ENCODE assay signal across 8 cellular contexts in the genomic region with DNA sequence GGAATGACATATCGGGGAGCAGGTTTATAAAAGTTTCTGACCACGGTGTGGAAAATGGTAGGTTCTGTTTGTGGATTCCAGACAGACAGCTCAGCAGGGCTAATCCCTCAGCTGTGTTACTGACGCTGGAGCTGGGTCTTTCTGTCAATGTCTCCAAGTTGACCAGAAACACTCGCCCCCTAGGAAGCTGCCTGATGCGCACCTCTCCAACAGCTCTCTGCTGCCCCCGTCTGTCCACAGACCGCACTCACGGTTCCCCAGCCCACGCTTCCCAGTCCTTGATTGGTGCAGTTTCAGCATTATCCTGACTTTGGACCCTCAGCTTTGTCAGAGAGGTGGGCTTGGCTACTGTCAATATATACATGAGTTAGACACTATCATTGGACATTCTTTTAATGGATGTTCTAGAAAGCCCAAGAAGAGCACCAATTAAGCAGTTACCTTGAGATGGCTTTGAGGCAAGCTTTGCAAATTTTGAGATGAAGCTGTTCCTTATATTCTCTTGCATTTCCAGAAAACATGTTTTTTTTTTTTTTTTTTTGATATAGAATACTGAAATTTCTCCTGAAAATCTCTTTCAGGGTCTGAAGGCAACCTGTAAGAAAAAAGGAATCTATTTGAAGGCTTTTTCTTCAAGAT.
DNase-seq lines count a peak whose midpoint lies in the region; ATAC-seq and TF ChIP-seq lines count a peak whose summit lies in the region.

No MANE protein-coding gene starts in this region.

- no peaks in the 10 kb centered on the region for H3K9me3 Mint-ChIP-seq in GM23338
- no peaks in the 10 kb centered on the region for H3K9me3 Mint-ChIP-seq in activated naive CD8-positive, alpha-beta T cell treated with anti-CD3 and anti-CD28 coated beads, Interleukin-2, amount 50 U/mL, for 24 hours

- H3F3A ChIP-seq in GM23338 (replicated peaks; ENCODE audit: low read depth), result no peaks in the 10 kb centered on the region

- H3K27ac Mint-ChIP-seq in GM23338, result no peak overlapping the region
- no peak overlapping the region for H3K27ac Mint-ChIP-seq in activated naive CD8-positive, alpha-beta T cell treated with anti-CD3 and anti-CD28 coated beads, Interleukin-2, amount 50 U/mL, for 24 hours

- intact Hi-C loops in left ventricle myocardium superior (cut with micrococcal nuclease), result loop anchor here (5.0 to 10.0 kb wide), 2 partner anchors 409 to 587 kb away; no protein-coding TSS in a partner anchor
- intact Hi-C loops in sigmoid colon (cut with DNase I), result loop anchor here (2.0 kb wide), 3 partner anchors 197 to 583 kb away; no protein-coding TSS in a partner anchor

- DNase-seq in GM10248 (ENCODE audit: extremely low spot score), result peak; percentile 65
- DNase-seq in GM23338 (ENCODE audit: low spot score), result peak; percentile 90
- peak; percentile 65 for DNase-seq in LHCN-M2 (ENCODE audit: low read depth)
- peak; percentile 48 for DNase-seq in T follicular helper cell (ENCODE audit: low read depth)
- peak; percentile 84 for DNase-seq in activated naive CD8-positive, alpha-beta T cell treated with anti-CD3 and anti-CD28 coated beads, Interleukin-2, amount 50 U/mL, for 24 hours
- DNase-seq in left ventricle myocardium superior, result peak; percentile 81
- peak; percentile 78 for DNase-seq in sigmoid colon
- DNase-seq in mesenteric fat pad (ENCODE audit: low spot score), result no peak

- ATAC-seq in GM23338, result peak; percentile 99
- ATAC-seq in activated naive CD8-positive, alpha-beta T cell treated with anti-CD3 and anti-CD28 coated beads, Interleukin-2, amount 50 U/mL, for 24 hours, result peak; percentile 88
- peak; percentile 86 for ATAC-seq in left ventricle myocardium superior

- CTCF ChIA-PET in GM10248 (lab: Yijun Ruan, JAX), result interaction anchor here (0.7 to 4.5 kb wide), 64 partner anchors 9 to 1273 kb away, joined by 3 to 87 read pairs (median 4); no protein-coding TSS in a partner anchor

- H3K27me3 ChIP-seq in GM23338 (ENCODE audit: insufficient read depth), result no peaks in the 10 kb centered on the region
- no peaks in the 10 kb centered on the region for H3K27me3 ChIP-seq in sigmoid colon

- 14 to 18% methylated on average over 9 of the region's 9 CpGs for WGBS in sigmoid colon, 2 donors

- H3K79me2 ChIP-seq in GM23338 (replicated peaks; ENCODE audit: insufficient read depth), result no peaks in the 10 kb centered on the region

- POLR2A ChIA-PET in GM10248 (lab: Yijun Ruan, JAX), result no interaction called here

- peak overlapping the region; percentile 78; the same call in 1 of the 2 replicates for H2AFZ ChIP-seq in GM23338

- H3K9me2 ChIP-seq in GM23338 (ENCODE audit: insufficient read depth), result no peaks in the 10 kb centered on the region

- no peak for TF ChIP-seq EP300 in sigmoid colon (IDR thresholded peaks at IDR 0.05)

- no peak overlapping the region for H3K4me2 ChIP-seq in GM23338

- no peaks in the 10 kb centered on the region for H3K36me3 Mint-ChIP-seq in GM23338 (ENCODE audit: low read depth)
- no peaks in the 10 kb centered on the region for H3K36me3 Mint-ChIP-seq in activated naive CD8-positive, alpha-beta T cell treated with anti-CD3 and anti-CD28 coated beads, Interleukin-2, amount 50 U/mL, for 24 hours (ENCODE audit: low read depth)

- no peaks in the 10 kb centered on the region for H4K20me1 ChIP-seq in GM23338 (replicated peaks; ENCODE audit: insufficient read depth)

- H3K4me3 ChIP-seq in GM23338, result no peak overlapping the region
- H3K4me3 ChIP-seq in sigmoid colon, result no peak overlapping the region

- no peaks in the 10 kb centered on the region for H3K27me3 Mint-ChIP-seq in GM23338 (ENCODE audit: insufficient read depth, low read depth, poor library complexity)
- no peaks in the 10 kb centered on the region for H3K27me3 Mint-ChIP-seq in activated naive CD8-positive, alpha-beta T cell treated with anti-CD3 and anti-CD28 coated beads, Interleukin-2, amount 50 U/mL, for 24 hours

- H3K27ac ChIP-seq in GM23338 (ENCODE audit: low read depth) (no peak overlapping the region), sigmoid colon (no peak overlapping the region)

- no peak overlapping the region for H3K4me3 Mint-ChIP-seq in GM23338
- no peak overlapping the region for H3K4me3 Mint-ChIP-seq in activated naive CD8-positive, alpha-beta T cell treated with anti-CD3 and anti-CD28 coated beads, Interleukin-2, amount 50 U/mL, for 24 hours

- H3K4me1 ChIP-seq in GM23338 (ENCODE audit: insufficient read depth), result no peaks in the 10 kb centered on the region; the same call in 1 of the 2 replicates
- H3K4me1 ChIP-seq in sigmoid colon, result no peaks in the 10 kb centered on the region

- no peaks in the 10 kb centered on the region for H3K9me3 ChIP-seq in sigmoid colon

- H3K36me3 ChIP-seq in GM23338 (ENCODE audit: insufficient read depth) (no peaks in the 10 kb centered on the region), sigmoid colon (no peaks in the 10 kb centered on the region)

- H3K4me1 Mint-ChIP-seq in GM23338, result peaks cover 8% of the 10 kb centered on the region; the same call in 2 of the 3 replicates
- no peaks in the 10 kb centered on the region for H3K4me1 Mint-ChIP-seq in activated naive CD8-positive, alpha-beta T cell treated with anti-CD3 and anti-CD28 coated beads, Interleukin-2, amount 50 U/mL, for 24 hours

- peak; percentile 98 for TF ChIP-seq CTCF in GM10248 (IDR thresholded peaks at IDR 0.05; ENCODE audit: control extremely low read depth, extremely low read depth, low read depth, missing control alignments)
- peak; percentile 94 to 99 for TF ChIP-seq CTCF in GM23338 (conservative IDR thresholded peaks at IDR 0.05; ENCODE audit: low read depth in 2 of 2)
- peak; percentile 69 to 87 (median 78) for TF ChIP-seq CTCF in sigmoid colon (IDR thresholded peaks at IDR 0.05)

- TF ChIP-seq POLR2A in sigmoid colon (IDR thresholded peaks at IDR 0.05), result no peak

TF ChIP-seq in GM23338, 12 proteins besides CTCF, POLR2A, EP300 and RAD21 (continues in another document):
- TF ChIP-seq POLR2AphosphoS5 (IDR thresholded peaks at IDR 0.05; ENCODE audit: low read depth), result no peak
- no peak for TF ChIP-seq STAT1 (IDR thresholded peaks at IDR 0.05; ENCODE audit: unreplicated experiment)
- TF ChIP-seq, protein P1, sequence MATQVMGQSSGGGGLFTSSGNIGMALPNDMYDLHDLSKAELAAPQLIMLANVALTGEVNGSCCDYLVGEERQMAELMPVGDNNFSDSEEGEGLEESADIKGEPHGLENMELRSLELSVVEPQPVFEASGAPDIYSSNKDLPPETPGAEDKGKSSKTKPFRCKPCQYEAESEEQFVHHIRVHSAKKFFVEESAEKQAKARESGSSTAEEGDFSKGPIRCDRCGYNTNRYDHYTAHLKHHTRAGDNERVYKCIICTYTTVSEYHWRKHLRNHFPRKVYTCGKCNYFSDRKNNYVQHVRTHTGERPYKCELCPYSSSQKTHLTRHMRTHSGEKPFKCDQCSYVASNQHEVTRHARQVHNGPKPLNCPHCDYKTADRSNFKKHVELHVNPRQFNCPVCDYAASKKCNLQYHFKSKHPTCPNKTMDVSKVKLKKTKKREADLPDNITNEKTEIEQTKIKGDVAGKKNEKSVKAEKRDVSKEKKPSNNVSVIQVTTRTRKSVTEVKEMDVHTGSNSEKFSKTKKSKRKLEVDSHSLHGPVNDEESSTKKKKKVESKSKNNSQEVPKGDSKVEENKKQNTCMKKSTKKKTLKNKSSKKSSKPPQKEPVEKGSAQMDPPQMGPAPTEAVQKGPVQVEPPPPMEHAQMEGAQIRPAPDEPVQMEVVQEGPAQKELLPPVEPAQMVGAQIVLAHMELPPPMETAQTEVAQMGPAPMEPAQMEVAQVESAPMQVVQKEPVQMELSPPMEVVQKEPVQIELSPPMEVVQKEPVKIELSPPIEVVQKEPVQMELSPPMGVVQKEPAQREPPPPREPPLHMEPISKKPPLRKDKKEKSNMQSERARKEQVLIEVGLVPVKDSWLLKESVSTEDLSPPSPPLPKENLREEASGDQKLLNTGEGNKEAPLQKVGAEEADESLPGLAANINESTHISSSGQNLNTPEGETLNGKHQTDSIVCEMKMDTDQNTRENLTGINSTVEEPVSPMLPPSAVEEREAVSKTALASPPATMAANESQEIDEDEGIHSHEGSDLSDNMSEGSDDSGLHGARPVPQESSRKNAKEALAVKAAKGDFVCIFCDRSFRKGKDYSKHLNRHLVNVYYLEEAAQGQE (IDR thresholded peaks at IDR 0.05; ENCODE audit: unreplicated experiment), result no peak
- no peak for TF ChIP-seq EZH2 (IDR thresholded peaks at IDR 0.05; ENCODE audit: low read depth, unreplicated experiment)
